Comparison of ENCODE assay signal across 1 cellular context in genomic region chr1:21307663-21308062, GRCh38.
TF ChIP-seq lines count a peak whose summit lies in the region.

No MANE protein-coding gene starts in this region.

TF ChIP-seq in IMR-90, 13 proteins besides CTCF, POLR2A, EP300 and RAD21 (continued from another document):
- TF ChIP-seq RFX5 (IDR thresholded peaks at IDR 0.05; ENCODE audit: low read depth, low read length) (no peak), FOS (IDR thresholded peaks at IDR 0.05; ENCODE audit: low read depth, low read length) (no peak), BHLHE40 (IDR thresholded peaks at IDR 0.05; ENCODE audit: low read depth, low read length) (no peak), MAFK (IDR thresholded peaks at IDR 0.05; ENCODE audit: low read depth, low read length) (no peak), CHD1 (IDR thresholded peaks at IDR 0.05; ENCODE audit: low read depth, low read length) (no peak), SMC3 (IDR thresholded peaks at IDR 0.05; ENCODE audit: low read depth, low read length) (no peak)
TF ChIP-seq in IMR-90: peak in this region for 0.
